In the genomic region with DNA sequence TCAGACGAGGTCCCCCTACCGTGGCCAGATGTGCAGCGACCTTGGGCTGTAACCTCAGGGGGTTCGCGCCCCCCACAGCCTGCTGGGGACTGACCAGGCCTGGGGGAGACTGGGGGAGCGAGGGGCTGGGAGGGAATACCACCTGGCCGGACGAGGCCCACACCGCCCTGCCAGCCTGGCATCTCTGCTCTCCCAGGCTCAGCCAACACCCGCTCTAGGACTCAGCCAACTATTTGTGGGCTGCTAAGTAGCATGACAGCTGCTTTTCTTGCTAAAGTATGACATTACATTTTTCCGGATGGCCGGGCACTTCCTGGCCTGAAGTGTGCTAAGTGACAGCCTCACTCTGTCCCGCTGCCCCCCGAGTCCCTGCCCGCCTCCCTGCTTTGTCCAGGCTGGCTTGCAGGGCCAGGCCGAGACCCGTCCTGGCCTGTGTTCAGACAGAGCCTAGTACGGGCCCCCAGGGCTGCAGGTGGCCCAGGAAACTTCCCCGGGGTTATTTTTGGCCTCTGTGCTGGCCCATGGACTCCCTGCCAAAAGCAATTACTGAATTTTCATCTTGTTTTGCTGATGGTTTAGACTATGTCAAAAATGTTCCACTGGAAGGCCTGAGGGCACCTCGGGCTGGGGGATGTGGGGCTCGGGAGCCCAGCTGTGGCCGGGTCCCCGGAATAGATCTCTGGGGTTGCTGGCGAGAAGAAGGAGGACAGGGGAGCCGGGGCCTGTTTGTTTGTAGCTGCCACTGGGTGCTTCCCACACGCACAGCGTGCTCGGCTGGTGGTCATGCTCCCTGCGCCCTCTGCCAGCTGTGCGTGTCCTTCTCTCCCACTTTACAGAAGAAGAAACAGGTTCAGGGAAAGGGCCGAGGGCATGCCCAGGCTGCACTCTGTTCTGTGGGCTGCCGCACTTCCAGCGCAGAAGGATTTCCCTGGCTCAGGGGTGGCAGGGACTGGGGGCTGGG, we compare ENCODE assay signal across 12 cellular contexts. TPM values are rescaled to one million over a fixed set of nuclear protein-coding genes. Genes with fewer than 3 reads are reported as not detected.
DNase-seq lines count a peak whose midpoint lies in the region; ATAC-seq and TF ChIP-seq lines count a peak whose summit lies in the region.
"Had no signal": no experiment of that assay in that cellular context is flagged by ENCODE, and none has a peak within 500 bp of the region (broad histone marks: within the 10 kb centered on the region; RNA-seq: fewer than 3 reads in every experiment).

No MANE protein-coding gene starts in this region.

- H3K4me1 Mint-ChIP-seq in glutamatergic neuron (ENCODE audit: low read depth, unreplicated experiment), result peaks cover 8% of the 10 kb centered on the region

- CTCF ChIA-PET in RWPE1 (lab: Yijun Ruan, JAX), result interaction anchor here (0.7 to 1.4 kb wide), 3 partner anchors 17 to 306 kb away, joined by 3 to 4 read pairs (median 3); no protein-coding TSS in a partner anchor

- no peak overlapping the region for H3K27ac Mint-ChIP-seq in glutamatergic neuron (ENCODE audit: unreplicated experiment)

- H3K9me3 Mint-ChIP-seq in glutamatergic neuron (ENCODE audit: unreplicated experiment), result peaks cover 3% of the 10 kb centered on the region

- TF ChIP-seq CTCF in RWPE1 (conservative IDR thresholded peaks at IDR 0.05; ENCODE audit: low read depth), result no peak
- no peak for TF ChIP-seq CTCF in glutamatergic neuron (IDR thresholded peaks at IDR 0.05; ENCODE audit: partially characterized antibody, unreplicated experiment)

- POLR2A ChIA-PET in RWPE1 (lab: Yijun Ruan, JAX; ENCODE audit: low non-redundant PET), result no interaction called here

- intact Hi-C loops in posterior vena cava (cut with DNase I), result loop anchor here in 1 of 2 donors (5.0 kb wide), 1 partner anchor 310 kb away; no protein-coding TSS in a partner anchor

- H3K27ac ChIP-seq in RWPE1, result peak overlapping the region; percentile 92
- H3K27ac ChIP-seq: right lobe of liver had no signal

- H3K36me3 Mint-ChIP-seq in glutamatergic neuron (ENCODE audit: unreplicated experiment), result no peaks in the 10 kb centered on the region

- DNase-seq in DMS 273 treated with DMSO at 0.1 percent for 48 hours (lab: John Stamatoyannopoulos, UW) (peak; percentile 13), RWPE1 (ENCODE audit: low spot score) (peak; percentile 45), glutamatergic neuron (peak; percentile 16), posterior vena cava (ENCODE audit: low spot score) (peak; percentile 79), cerebellar nuclear complex (lab: John Stamatoyannopoulos, UW) (no peak)
- no peak for DNase-seq in activated CD8-positive, alpha-beta memory T cell treated with anti-CD3 and anti-CD28 coated beads, Interleukin-2, amount 50 U/mL, for 48 hours
- no peak for DNase-seq in stimulated activated CD4-positive, alpha-beta T cell treated with anti-CD3 and anti-CD28 coated beads, Interleukin-4, amount 100 ng/mL, for 24 hours
- DNase-seq: activated CD4-positive, alpha-beta T cell treated with anti-CD3 and anti-CD28 coated beads, Interleukin-2, amount 50 U/mL, for 1 hour; midbrain; NCI-H524 treated with DMSO at 0.1 percent for 48 hours had no signal

- peaks cover 4% of the 10 kb centered on the region for H3K27me3 Mint-ChIP-seq in glutamatergic neuron (ENCODE audit: unreplicated experiment)

- no peak overlapping the region for H3K4me3 Mint-ChIP-seq in glutamatergic neuron (ENCODE audit: unreplicated experiment)

- ATAC-seq in HG03159 (IDR thresholded peaks at IDR 0.05; ENCODE audit: unreplicated experiment), result no peak

RNA-seq across cellular contexts. Expression of a gene that starts 13.4 kb away (rescaled TPM):
- total RNA-seq in glutamatergic neuron (ENCODE audit: unreplicated experiment), result 104 TPM
- 1 to 10 TPM; 3.2 to 4.0 TPM for total RNA-seq in posterior vena cava

RNA-seq across cellular contexts. Expression of a gene that starts 32.4 kb away (rescaled TPM):
- not detected for total RNA-seq in glutamatergic neuron (ENCODE audit: unreplicated experiment)
- not detected for total RNA-seq in posterior vena cava
- total RNA-seq: right lobe of liver had no signal

RNA-seq across cellular contexts. Expression of a gene that starts 32.6 kb away (rescaled TPM):
- total RNA-seq in glutamatergic neuron (ENCODE audit: unreplicated experiment) (45.4 TPM), posterior vena cava (10 to 100 TPM; 11.7 to 13.4 TPM)

RNA-seq across cellular contexts. Expression of a gene that starts 42.2 kb away (rescaled TPM):
- 1.3 TPM for total RNA-seq in glutamatergic neuron (ENCODE audit: unreplicated experiment)
- total RNA-seq in posterior vena cava, result 10 to 100 TPM in 1 of 2 donors, 1 to 10 TPM in 1; 5.5 to 11.3 TPM

Comparison
In these comparisons a context has a peak if more than half of its experiments do, and no peak if none do; other contexts are left out.
1. DNase-seq: peak in DMS 273 treated with DMSO at 0.1 percent for 48 hours (single experiment), RWPE1 (single experiment), glutamatergic neuron (single experiment) and posterior vena cava (single experiment); none in activated CD8-positive, alpha-beta memory T cell treated with anti-CD3 and anti-CD28 coated beads, Interleukin-2, amount 50 U/mL, for 48 hours (single experiment), cerebellar nuclear complex (0 of 2) and stimulated activated CD4-positive, alpha-beta T cell treated with anti-CD3 and anti-CD28 coated beads, Interleukin-4, amount 100 ng/mL, for 24 hours (single experiment).
2. RNA of a gene that starts 13.4 kb away (total RNA-seq): 104 TPM in glutamatergic neuron (single experiment); 3.2 to 4.0 TPM in posterior vena cava; every median in the first group is over 10 times any median in the second.